Comparison of ENCODE assay signal across 20 cellular contexts in the genomic region with DNA sequence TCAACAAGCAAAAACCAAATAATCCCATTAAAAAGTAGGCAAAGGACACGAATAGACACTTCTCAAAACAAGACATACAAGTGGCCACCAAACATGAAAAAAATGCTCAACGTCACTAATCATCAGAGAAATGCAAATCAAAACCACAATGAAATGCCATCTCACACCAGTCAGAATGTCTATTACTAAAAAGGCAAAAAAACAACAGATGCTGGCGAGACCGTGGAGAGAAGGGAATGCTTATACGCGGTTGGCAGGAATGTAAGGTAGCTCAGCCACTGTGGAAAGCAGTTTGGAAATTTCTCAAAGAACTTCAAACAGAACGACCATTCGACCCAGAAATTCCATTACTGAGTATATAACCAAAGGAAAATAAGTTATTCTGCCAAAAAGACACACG.
DNase-seq lines count a peak whose midpoint lies in the region; ATAC-seq and TF ChIP-seq lines count a peak whose summit lies in the region.
"Had no signal": no experiment of that assay in that cellular context is flagged by ENCODE, and none has a peak within 500 bp of the region (broad histone marks: within the 10 kb centered on the region; RNA-seq: fewer than 3 reads in every experiment).

No MANE protein-coding gene starts in this region.

- H3K27ac ChIP-seq in SJCRH30 = peak overlapping the region; percentile 53
- peak overlapping the region; percentile 75 for H3K27ac ChIP-seq in smooth muscle cell (ENCODE audit: low read depth)
- no peak overlapping the region for H3K27ac ChIP-seq in adrenal gland
- no peak overlapping the region for H3K27ac ChIP-seq in naive thymus-derived CD4-positive, alpha-beta T cell (ENCODE audit: low read depth, low read length)
- H3K27ac ChIP-seq: thyroid gland had no signal

- no peak for ATAC-seq in activated T-cell treated with anti-CD3 and anti-CD28 coated beads, Interleukin-2, amount 50 U/mL, for 4 hours
- ATAC-seq in naive thymus-derived CD4-positive, alpha-beta T cell = no peak
- ATAC-seq: GM12878, left colon, natural killer cell, PC-3 had no signal

- peaks cover 30% of the 10 kb centered on the region for H3K79me2 ChIP-seq in smooth muscle cell (ENCODE audit: low read depth)

- H3K4me3 Mint-ChIP-seq in activated T-cell treated with anti-CD3 and anti-CD28 coated beads, Interleukin-2, amount 50 U/mL, for 24 hours = no peak overlapping the region
- no peak overlapping the region for H3K4me3 Mint-ChIP-seq in activated T-cell treated with anti-CD3 and anti-CD28 coated beads, Interleukin-2, amount 50 U/mL, for 4 hours
- no peak overlapping the region for H3K4me3 Mint-ChIP-seq in naive thymus-derived CD4-positive, alpha-beta T cell
- H3K4me3 Mint-ChIP-seq: natural killer cell had no signal

- H3K36me3 Mint-ChIP-seq in activated T-cell treated with anti-CD3 and anti-CD28 coated beads, Interleukin-2, amount 50 U/mL, for 24 hours (ENCODE audit: low read depth) = peaks cover 91% of the 10 kb centered on the region
- peaks cover 60% of the 10 kb centered on the region for H3K36me3 Mint-ChIP-seq in activated T-cell treated with anti-CD3 and anti-CD28 coated beads, Interleukin-2, amount 50 U/mL, for 4 hours (ENCODE audit: insufficient read depth)
- H3K36me3 Mint-ChIP-seq in naive thymus-derived CD4-positive, alpha-beta T cell = peaks cover 6 to 18% (median 14%) of the 10 kb centered on the region in 5 donors
- H3K36me3 Mint-ChIP-seq: natural killer cell had no signal

- no peak overlapping the region for H3K9ac ChIP-seq in smooth muscle cell (ENCODE audit: low read depth)

- no peak for DNase-seq in activated T-cell treated with anti-CD3 and anti-CD28 coated beads, Interleukin-2, amount 50 U/mL, for 24 hours
- no peak for DNase-seq in activated T-cell treated with anti-CD3 and anti-CD28 coated beads, Interleukin-2, amount 50 U/mL, for 4 hours
- peak; percentile 58 to 62 for DNase-seq in SJCRH30
- peak; percentile 12 for DNase-seq in epithelial cell of proximal tubule (ENCODE audit: low read depth)
- no peak for DNase-seq in smooth muscle cell (lab: John Stamatoyannopoulos, UW; ENCODE audit: unreplicated experiment)
- DNase-seq in DMS153 treated with DMSO at 0.1 percent for 48 hours (lab: John Stamatoyannopoulos, UW; ENCODE audit: unreplicated experiment) = no peak
- no peak for DNase-seq in adrenal gland
- no peak for DNase-seq in naive thymus-derived CD4-positive, alpha-beta T cell
- DNase-seq: activated CD4-positive, alpha-beta T cell treated with anti-CD3 and anti-CD28 coated beads, Interleukin-2, amount 50 U/mL, for 48 hours; activated naive CD4-positive, alpha-beta T cell; GOT3; left colon; natural killer cell; NCI-H1048; NCI-H345; PC-3; small intestine; T-helper 2 cell; thyroid gland had no signal

- intact Hi-C loops in adrenal gland (cut with DNase I) = no loop called here
- intact Hi-C loops in naive thymus-derived CD4-positive, alpha-beta T cell (cut with micrococcal nuclease) = no loop called here

- no peak overlapping the region for H2AFZ ChIP-seq in smooth muscle cell (ENCODE audit: low read depth)

- WGBS in smooth muscle cell (ENCODE audit: low lambda C conversion rate) = 50% methylated on average over 9 of the region's 9 CpGs
- WGBS in adrenal gland, 4 donors = 89 to 94% (median 91%) methylated on average over 9 of the region's 9 CpGs

- H3K27me3 ChIP-seq in SJCRH30 (no peaks in the 10 kb centered on the region), smooth muscle cell (ENCODE audit: low read depth) (no peaks in the 10 kb centered on the region), adrenal gland (no peaks in the 10 kb centered on the region)
- no peaks in the 10 kb centered on the region for H3K27me3 ChIP-seq in naive thymus-derived CD4-positive, alpha-beta T cell (ENCODE audit: control insufficient read depth in 2 of 2, insufficient read depth in 2 of 2, low read length in 2 of 2)
- H3K27me3 ChIP-seq: thyroid gland had no signal

- H3K4me3 ChIP-seq in SJCRH30 (no peak overlapping the region), epithelial cell of proximal tubule (ENCODE audit: low read depth, low read length) (no peak overlapping the region), smooth muscle cell (no peak overlapping the region), adrenal gland (no peak overlapping the region)
- H3K4me3 ChIP-seq in naive thymus-derived CD4-positive, alpha-beta T cell (ENCODE audit: low read length) = no peak overlapping the region
- H3K4me3 ChIP-seq: GM12878, thyroid gland had no signal

- H4K20me1 ChIP-seq in smooth muscle cell (ENCODE audit: low read depth) = no peaks in the 10 kb centered on the region

- CTCF ChIA-PET in naive thymus-derived CD4-positive, alpha-beta T cell (lab: Charles Lee) = no interaction called here

- peak overlapping the region; percentile 6 for H3K27ac Mint-ChIP-seq in activated T-cell treated with anti-CD3 and anti-CD28 coated beads, Interleukin-2, amount 50 U/mL, for 24 hours
- H3K27ac Mint-ChIP-seq in naive thymus-derived CD4-positive, alpha-beta T cell = no peak overlapping the region
- H3K27ac Mint-ChIP-seq: natural killer cell had no signal

- H3F3A ChIP-seq in smooth muscle cell (ENCODE audit: low read depth) = peaks cover 3% of the 10 kb centered on the region

- POLR2A ChIA-PET in naive thymus-derived CD4-positive, alpha-beta T cell (lab: Charles Lee) = no interaction called here

- peaks cover 32% of the 10 kb centered on the region for H3K4me1 ChIP-seq in SJCRH30
- peaks cover 11% of the 10 kb centered on the region for H3K4me1 ChIP-seq in smooth muscle cell (ENCODE audit: low read depth)
- no peaks in the 10 kb centered on the region for H3K4me1 ChIP-seq in adrenal gland (replicated peaks in 1 of 2)
- no peaks in the 10 kb centered on the region for H3K4me1 ChIP-seq in naive thymus-derived CD4-positive, alpha-beta T cell (ENCODE audit: control insufficient read depth in 2 of 2, insufficient read depth in 2 of 2, low read length in 2 of 2)

- no peaks in the 10 kb centered on the region for H3K9me3 Mint-ChIP-seq in activated T-cell treated with anti-CD3 and anti-CD28 coated beads, Interleukin-2, amount 50 U/mL, for 24 hours
- H3K9me3 Mint-ChIP-seq in activated T-cell treated with anti-CD3 and anti-CD28 coated beads, Interleukin-2, amount 50 U/mL, for 4 hours = peaks cover 4% of the 10 kb centered on the region
- peaks cover 0 to 7% (median 0%) of the 10 kb centered on the region in 11 donors for H3K9me3 Mint-ChIP-seq in naive thymus-derived CD4-positive, alpha-beta T cell
- H3K9me3 Mint-ChIP-seq: natural killer cell had no signal

- H3K27me3 Mint-ChIP-seq in activated T-cell treated with anti-CD3 and anti-CD28 coated beads, Interleukin-2, amount 50 U/mL, for 24 hours = no peaks in the 10 kb centered on the region
- H3K27me3 Mint-ChIP-seq in activated T-cell treated with anti-CD3 and anti-CD28 coated beads, Interleukin-2, amount 50 U/mL, for 4 hours (ENCODE audit: low read depth) = no peaks in the 10 kb centered on the region
- H3K27me3 Mint-ChIP-seq in naive thymus-derived CD4-positive, alpha-beta T cell = no peaks in the 10 kb centered on the region

- H3K9me3 ChIP-seq in SJCRH30 (replicated peaks) (no peaks in the 10 kb centered on the region), smooth muscle cell (replicated peaks; ENCODE audit: low read depth) (no peaks in the 10 kb centered on the region), adrenal gland (replicated peaks in 1 of 3) (no peaks in the 10 kb centered on the region)
- H3K9me3 ChIP-seq in naive thymus-derived CD4-positive, alpha-beta T cell (ENCODE audit: control insufficient read depth in 2 of 3, low read length in 3 of 3) = no peaks in the 10 kb centered on the region
- H3K9me3 ChIP-seq: thyroid gland had no signal

- no peak for TF ChIP-seq CTCF in epithelial cell of proximal tubule (conservative IDR thresholded peaks at IDR 0.05; ENCODE audit: low read depth, low read length)
- no peak for TF ChIP-seq CTCF in smooth muscle cell (IDR thresholded peaks at IDR 0.05; ENCODE audit: borderline replicate concordance, insufficient read depth, poor library complexity, severe bottlenecking)
- TF ChIP-seq CTCF in adrenal gland (IDR thresholded peaks at IDR 0.05) = no peak

- peak overlapping the region; percentile 25 for H3K4me2 ChIP-seq in smooth muscle cell

- H3K36me3 ChIP-seq in SJCRH30 = no peaks in the 10 kb centered on the region
- no peaks in the 10 kb centered on the region for H3K36me3 ChIP-seq in smooth muscle cell (ENCODE audit: low read depth)
- no peaks in the 10 kb centered on the region for H3K36me3 ChIP-seq in adrenal gland (replicated peaks in 1 of 2)
- H3K36me3 ChIP-seq in naive thymus-derived CD4-positive, alpha-beta T cell (ENCODE audit: control insufficient read depth in 2 of 3, insufficient read depth in 3 of 3, low read length in 3 of 3) = no peaks in the 10 kb centered on the region
- H3K36me3 ChIP-seq: thyroid gland had no signal

- TF ChIP-seq POLR2A in adrenal gland (IDR thresholded peaks at IDR 0.05) = no peak

- H3K4me1 Mint-ChIP-seq in activated T-cell treated with anti-CD3 and anti-CD28 coated beads, Interleukin-2, amount 50 U/mL, for 24 hours (ENCODE audit: low read depth) = peaks cover 86% of the 10 kb centered on the region
- peaks cover 64% of the 10 kb centered on the region for H3K4me1 Mint-ChIP-seq in activated T-cell treated with anti-CD3 and anti-CD28 coated beads, Interleukin-2, amount 50 U/mL, for 4 hours (ENCODE audit: low read depth)
- peaks cover 13 to 46% (median 26%) of the 10 kb centered on the region in 7 donors for H3K4me1 Mint-ChIP-seq in naive thymus-derived CD4-positive, alpha-beta T cell

Comparison
In these comparisons a context has a peak if more than half of its experiments do, and no peak if none do; other contexts are left out.
1. DNase-seq: peak in SJCRH30 (2 of 2) and epithelial cell of proximal tubule (single experiment); none in activated T-cell treated with anti-CD3 and anti-CD28 coated beads, Interleukin-2, amount 50 U/mL, for 24 hours (single experiment), activated T-cell treated with anti-CD3 and anti-CD28 coated beads, Interleukin-2, amount 50 U/mL, for 4 hours (single experiment), smooth muscle cell (single experiment), DMS153 treated with DMSO at 0.1 percent for 48 hours (single experiment), adrenal gland (0 of 7) and naive thymus-derived CD4-positive, alpha-beta T cell (0 of 9).
2. H3K27ac ChIP-seq: peak in SJCRH30 (single experiment) and smooth muscle cell (single experiment); none in adrenal gland (0 of 5) and naive thymus-derived CD4-positive, alpha-beta T cell (single experiment).